In the genomic region with DNA sequence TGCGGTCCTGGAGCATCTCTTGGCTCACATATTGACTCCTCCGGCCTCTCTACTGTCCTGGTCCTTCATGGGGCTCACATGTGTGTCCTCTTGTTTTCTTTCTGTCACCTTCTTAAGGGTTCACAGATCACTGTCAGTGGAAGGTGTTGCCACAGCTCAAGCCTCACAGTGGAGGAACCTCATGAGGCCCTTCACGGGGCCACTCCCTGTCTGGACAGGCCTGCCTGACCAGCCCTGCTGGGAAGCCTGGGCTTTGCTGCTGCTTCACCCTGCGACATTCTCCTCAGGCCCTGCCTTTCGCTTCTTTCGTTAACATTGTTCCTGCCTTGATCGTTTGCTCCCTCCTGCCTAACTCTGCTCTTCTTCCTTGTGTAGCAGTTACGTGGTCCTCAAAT, we compare ENCODE assay signal across 1 cellular context.
TF ChIP-seq lines count a peak whose summit lies in the region.

No MANE protein-coding gene starts in this region.

TF ChIP-seq in HCT116, 20 proteins besides CTCF, POLR2A, EP300 and RAD21 (continued from another document):
- TF ChIP-seq, protein P1, sequence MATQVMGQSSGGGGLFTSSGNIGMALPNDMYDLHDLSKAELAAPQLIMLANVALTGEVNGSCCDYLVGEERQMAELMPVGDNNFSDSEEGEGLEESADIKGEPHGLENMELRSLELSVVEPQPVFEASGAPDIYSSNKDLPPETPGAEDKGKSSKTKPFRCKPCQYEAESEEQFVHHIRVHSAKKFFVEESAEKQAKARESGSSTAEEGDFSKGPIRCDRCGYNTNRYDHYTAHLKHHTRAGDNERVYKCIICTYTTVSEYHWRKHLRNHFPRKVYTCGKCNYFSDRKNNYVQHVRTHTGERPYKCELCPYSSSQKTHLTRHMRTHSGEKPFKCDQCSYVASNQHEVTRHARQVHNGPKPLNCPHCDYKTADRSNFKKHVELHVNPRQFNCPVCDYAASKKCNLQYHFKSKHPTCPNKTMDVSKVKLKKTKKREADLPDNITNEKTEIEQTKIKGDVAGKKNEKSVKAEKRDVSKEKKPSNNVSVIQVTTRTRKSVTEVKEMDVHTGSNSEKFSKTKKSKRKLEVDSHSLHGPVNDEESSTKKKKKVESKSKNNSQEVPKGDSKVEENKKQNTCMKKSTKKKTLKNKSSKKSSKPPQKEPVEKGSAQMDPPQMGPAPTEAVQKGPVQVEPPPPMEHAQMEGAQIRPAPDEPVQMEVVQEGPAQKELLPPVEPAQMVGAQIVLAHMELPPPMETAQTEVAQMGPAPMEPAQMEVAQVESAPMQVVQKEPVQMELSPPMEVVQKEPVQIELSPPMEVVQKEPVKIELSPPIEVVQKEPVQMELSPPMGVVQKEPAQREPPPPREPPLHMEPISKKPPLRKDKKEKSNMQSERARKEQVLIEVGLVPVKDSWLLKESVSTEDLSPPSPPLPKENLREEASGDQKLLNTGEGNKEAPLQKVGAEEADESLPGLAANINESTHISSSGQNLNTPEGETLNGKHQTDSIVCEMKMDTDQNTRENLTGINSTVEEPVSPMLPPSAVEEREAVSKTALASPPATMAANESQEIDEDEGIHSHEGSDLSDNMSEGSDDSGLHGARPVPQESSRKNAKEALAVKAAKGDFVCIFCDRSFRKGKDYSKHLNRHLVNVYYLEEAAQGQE (IDR thresholded peaks at IDR 0.05; ENCODE audit: low read depth) = no peak
- TF ChIP-seq CEBPB (IDR thresholded peaks at IDR 0.05; ENCODE audit: low read depth) (no peak), POLR2AphosphoS5 (IDR thresholded peaks at IDR 0.05; ENCODE audit: low read depth, low read length) (no peak), ZFX (IDR thresholded peaks at IDR 0.05) (no peak), EZH2phosphoT487 (IDR thresholded peaks at IDR 0.05; ENCODE audit: borderline replicate concordance) (no peak), TCF7L2 (IDR thresholded peaks at IDR 0.05; ENCODE audit: borderline replicate concordance, extremely low read depth, insufficient read depth, insufficient read length) (no peak)
- TF ChIP-seq, protein P2, sequence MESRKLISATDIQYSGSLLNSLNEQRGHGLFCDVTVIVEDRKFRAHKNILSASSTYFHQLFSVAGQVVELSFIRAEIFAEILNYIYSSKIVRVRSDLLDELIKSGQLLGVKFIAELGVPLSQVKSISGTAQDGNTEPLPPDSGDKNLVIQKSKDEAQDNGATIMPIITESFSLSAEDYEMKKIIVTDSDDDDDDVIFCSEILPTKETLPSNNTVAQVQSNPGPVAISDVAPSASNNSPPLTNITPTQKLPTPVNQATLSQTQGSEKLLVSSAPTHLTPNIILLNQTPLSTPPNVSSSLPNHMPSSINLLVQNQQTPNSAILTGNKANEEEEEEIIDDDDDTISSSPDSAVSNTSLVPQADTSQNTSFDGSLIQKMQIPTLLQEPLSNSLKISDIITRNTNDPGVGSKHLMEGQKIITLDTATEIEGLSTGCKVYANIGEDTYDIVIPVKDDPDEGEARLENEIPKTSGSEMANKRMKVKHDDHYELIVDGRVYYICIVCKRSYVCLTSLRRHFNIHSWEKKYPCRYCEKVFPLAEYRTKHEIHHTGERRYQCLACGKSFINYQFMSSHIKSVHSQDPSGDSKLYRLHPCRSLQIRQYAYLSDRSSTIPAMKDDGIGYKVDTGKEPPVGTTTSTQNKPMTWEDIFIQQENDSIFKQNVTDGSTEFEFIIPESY (IDR thresholded peaks at IDR 0.05; ENCODE audit: extremely low read depth, insufficient replicate concordance, low read length) = no peak
TF ChIP-seq in HCT116: peak in this region for 0.
